16 cellular contexts compared by ENCODE assay signal in genomic region chr13:73303858-73304257, GRCh38.
DNase-seq lines count a peak whose midpoint lies in the region; ATAC-seq and TF ChIP-seq lines count a peak whose summit lies in the region.
"Had no signal": no experiment of that assay in that cellular context is flagged by ENCODE, and none has a peak within 500 bp of the region (broad histone marks: within the 10 kb centered on the region; RNA-seq: fewer than 3 reads in every experiment).

No MANE protein-coding gene starts in this region.

- H3K36me3 Mint-ChIP-seq in H9 (ENCODE audit: insufficient read depth in 1 of 3, low read depth in 3 of 3) = peaks cover 0 to 5% (median 0%) of the 10 kb centered on the region in 3 experiments; a peak in 1 of 7 replicates
- H3K36me3 Mint-ChIP-seq in activated T-helper 1 cell treated with anti-CD3 and anti-CD28 coated beads, Interleukin-12 subunit alpha, Interleukin-12 subunit beta, Interleukin-2, Interleukin-4 antibody, amounts not matched to agents 30 ng/mL and 10 ng/mL and 1 ng/mL, durations not matched to agents 14 hours and 24 hours and 36 hours (ENCODE audit: low read depth) = no peaks in the 10 kb centered on the region
- H3K36me3 Mint-ChIP-seq: CD8-positive, alpha-beta memory T cell; natural killer cell treated with Interleukin-12 subunit alpha and Interleukin-12 subunit beta and Interleukin-15 and Interleukin-18, amount 100 ng/mL, for 72 hours; stimulated activated naive B cell treated with anti-CD40 and anti-IgM and Interleukin-4, amounts not matched to agents 10 μg/mL and 1 μg/mL and 100 μg/mL, for 72 hours had no signal

- H2BK20ac ChIP-seq in H9 (ENCODE audit: low read depth, low read length, poor library complexity, severe bottlenecking) = no peak overlapping the region

- H2AFZ ChIP-seq in H9 (ENCODE audit: low read length) = no peak overlapping the region

- peaks cover 4 to 5% of the 10 kb centered on the region in 2 experiments; a peak in 2 of 4 replicates for H3K4me1 Mint-ChIP-seq in H9
- no peaks in the 10 kb centered on the region for H3K4me1 Mint-ChIP-seq in activated T-helper 1 cell treated with anti-CD3 and anti-CD28 coated beads, Interleukin-12 subunit alpha, Interleukin-12 subunit beta, Interleukin-2, Interleukin-4 antibody, amounts not matched to agents 30 ng/mL and 10 ng/mL and 1 ng/mL, durations not matched to agents 14 hours and 24 hours and 36 hours (ENCODE audit: low read depth)
- H3K4me1 Mint-ChIP-seq: CD8-positive, alpha-beta memory T cell; stimulated activated naive B cell treated with anti-CD40 and anti-IgM and Interleukin-4, amounts not matched to agents 10 μg/mL and 1 μg/mL and 100 μg/mL, for 72 hours had no signal

- H3K27me3 ChIP-seq in H9 (ENCODE audit: insufficient read depth, low read length) = no peaks in the 10 kb centered on the region

- no peak overlapping the region for H3K14ac ChIP-seq in H9 (ENCODE audit: insufficient read depth, low read length)

- no peak overlapping the region for H3K18ac ChIP-seq in H9 (ENCODE audit: insufficient read length, low read depth, low read length)

- H2BK12ac ChIP-seq in H9 (ENCODE audit: insufficient read length, low read depth, low read length) = no peak overlapping the region

- no peak overlapping the region for H3K4me3 Mint-ChIP-seq in H9
- no peak overlapping the region for H3K4me3 Mint-ChIP-seq in activated T-helper 1 cell treated with anti-CD3 and anti-CD28 coated beads, Interleukin-12 subunit alpha, Interleukin-12 subunit beta, Interleukin-2, Interleukin-4 antibody, amounts not matched to agents 30 ng/mL and 10 ng/mL and 1 ng/mL, durations not matched to agents 14 hours and 24 hours and 36 hours
- H3K4me3 Mint-ChIP-seq: CD8-positive, alpha-beta memory T cell; natural killer cell treated with Interleukin-12 subunit alpha and Interleukin-12 subunit beta and Interleukin-15 and Interleukin-18, amount 100 ng/mL, for 72 hours; stimulated activated naive B cell treated with anti-CD40 and anti-IgM and Interleukin-4, amounts not matched to agents 10 μg/mL and 1 μg/mL and 100 μg/mL, for 72 hours had no signal

- H3K79me1 ChIP-seq in H9 (ENCODE audit: insufficient read depth, low read depth, low read length, poor library complexity, severe bottlenecking) = no peaks in the 10 kb centered on the region

- no peak overlapping the region; a peak in 1 of 7 replicates for H3K27ac Mint-ChIP-seq in H9
- H3K27ac Mint-ChIP-seq in activated T-helper 1 cell treated with anti-CD3 and anti-CD28 coated beads, Interleukin-12 subunit alpha, Interleukin-12 subunit beta, Interleukin-2, Interleukin-4 antibody, amounts not matched to agents 30 ng/mL and 10 ng/mL and 1 ng/mL, durations not matched to agents 14 hours and 24 hours and 36 hours = no peak overlapping the region
- H3K27ac Mint-ChIP-seq: CD8-positive, alpha-beta memory T cell; natural killer cell treated with Interleukin-12 subunit alpha and Interleukin-12 subunit beta and Interleukin-15 and Interleukin-18, amount 100 ng/mL, for 72 hours; stimulated activated naive B cell treated with anti-CD40 and anti-IgM and Interleukin-4, amounts not matched to agents 10 μg/mL and 1 μg/mL and 100 μg/mL, for 72 hours had no signal

- H2BK120ac ChIP-seq in H9 (ENCODE audit: low read depth, low read length, poor library complexity, severe bottlenecking) = no peak overlapping the region

- H3K9me3 Mint-ChIP-seq in H9 = peaks cover 0 to 5% of the 10 kb centered on the region in 2 experiments; a peak in 1 of 5 replicates
- no peaks in the 10 kb centered on the region for H3K9me3 Mint-ChIP-seq in activated T-helper 1 cell treated with anti-CD3 and anti-CD28 coated beads, Interleukin-12 subunit alpha, Interleukin-12 subunit beta, Interleukin-2, Interleukin-4 antibody, amounts not matched to agents 30 ng/mL and 10 ng/mL and 1 ng/mL, durations not matched to agents 14 hours and 24 hours and 36 hours
- H3K9me3 Mint-ChIP-seq: CD8-positive, alpha-beta memory T cell; natural killer cell treated with Interleukin-12 subunit alpha and Interleukin-12 subunit beta and Interleukin-15 and Interleukin-18, amount 100 ng/mL, for 72 hours had no signal

- in situ Hi-C loops in Caki2 (cut with HindIII; ENCODE audit: low pct_unique_long_range_greater_than_20kb, low sequenced_read_pairs) = no loop called here

- intact Hi-C loops in activated T-helper 1 cell treated with anti-CD3 and anti-CD28 coated beads, Interleukin-12 subunit alpha, Interleukin-12 subunit beta, Interleukin-2, Interleukin-4 antibody, amounts not matched to agents 30 ng/mL and 10 ng/mL and 1 ng/mL, durations not matched to agents 14 hours and 24 hours and 36 hours (cut with micrococcal nuclease) = no loop called here

- no peak overlapping the region for H3K4ac ChIP-seq in H9 (ENCODE audit: low read depth, low read length)

- H3T11ph ChIP-seq in H9 (ENCODE audit: low read length) = no peak overlapping the region

- no peak overlapping the region for H3K4me2 ChIP-seq in H9 (ENCODE audit: insufficient read depth, insufficient read length, low read length)
- H3K4me2 ChIP-seq: KMS-11 had no signal

- TF ChIP-seq CTCF in H9 (conservative IDR thresholded peaks at IDR 0.05) = no peak

- ATAC-seq in HG03025 (IDR thresholded peaks at IDR 0.05; ENCODE audit: low FRiP score, unreplicated experiment) = no peak
- ATAC-seq: sciatic nerve; stimulated activated naive B cell treated with anti-CD40 and anti-IgM and Interleukin-4, amounts not matched to agents 10 μg/mL and 1 μg/mL and 100 μg/mL, for 72 hours had no signal

- H4K8ac ChIP-seq in H9 (replicated peaks; ENCODE audit: insufficient read length, low read depth, low read length) = no peak overlapping the region

- H3K27me3 Mint-ChIP-seq in H9 (ENCODE audit: low read depth) = no peaks in the 10 kb centered on the region
- peaks cover 6% of the 10 kb centered on the region for H3K27me3 Mint-ChIP-seq in activated T-helper 1 cell treated with anti-CD3 and anti-CD28 coated beads, Interleukin-12 subunit alpha, Interleukin-12 subunit beta, Interleukin-2, Interleukin-4 antibody, amounts not matched to agents 30 ng/mL and 10 ng/mL and 1 ng/mL, durations not matched to agents 14 hours and 24 hours and 36 hours (ENCODE audit: insufficient read depth)
- H3K27me3 Mint-ChIP-seq: stimulated activated naive B cell treated with anti-CD40 and anti-IgM and Interleukin-4, amounts not matched to agents 10 μg/mL and 1 μg/mL and 100 μg/mL, for 72 hours had no signal

- no peak overlapping the region for H2BK15ac ChIP-seq in H9 (ENCODE audit: low read depth, low read length)

- DNase-seq in Caki2 (ENCODE audit: low read depth) (peak; percentile 69), H9 (peak; percentile 29), kidney tubule cell (ENCODE audit: low spot score) (peak; percentile 98), C1 segment of cervical spinal cord (lab: John Stamatoyannopoulos, UW) (no peak), COLO668 (lab: John Stamatoyannopoulos, UW; ENCODE audit: unreplicated experiment) (no peak)
- peak; percentile 6 for DNase-seq in activated T-helper 9 cell treated with anti-CD3 and anti-CD28 coated beads, Interleukin-2, amount 50 U/mL, for 16 hours (ENCODE audit: low read depth)
- no peak for DNase-seq in activated T-helper 1 cell treated with anti-CD3 and anti-CD28 coated beads, Interleukin-12 subunit alpha, Interleukin-12 subunit beta, Interleukin-2, Interleukin-4 antibody, amounts not matched to agents 30 ng/mL and 10 ng/mL and 1 ng/mL, durations not matched to agents 14 hours and 24 hours and 36 hours (ENCODE audit: low spot score)
- DNase-seq: CD8-positive, alpha-beta memory T cell; cortex of kidney; stimulated activated naive B cell treated with anti-CD40 and anti-IgM and Interleukin-4, amounts not matched to agents 10 μg/mL and 1 μg/mL and 100 μg/mL, for 72 hours; T1000 had no signal

- no peaks in the 10 kb centered on the region for H3K4me1 ChIP-seq in H9 (ENCODE audit: insufficient read depth, low read length)
- H3K4me1 ChIP-seq: HAP-1 had no signal

- WGBS in H9 (ENCODE audit: extremely low coverage, insufficient read length, low lambda C conversion rate) = no CpG with 5 or more reads among the region's 6 CpGs

- no peak overlapping the region for H3K56ac ChIP-seq in H9 (ENCODE audit: insufficient read length, low read depth, low read length)

- H3K23me2 ChIP-seq in H9 (ENCODE audit: insufficient read length, low read depth, low read length, poor library complexity, severe bottlenecking) = no peaks in the 10 kb centered on the region

- no peaks in the 10 kb centered on the region for H4K20me1 ChIP-seq in H9 (ENCODE audit: control insufficient read depth, insufficient read depth, insufficient read length)

- H3K9me3 ChIP-seq in H9 (ENCODE audit: control insufficient read depth, low read depth, low read length) = no peaks in the 10 kb centered on the region
- H3K9me3 ChIP-seq: HAP-1 had no signal

- no peaks in the 10 kb centered on the region for H3K79me2 ChIP-seq in H9 (ENCODE audit: insufficient read depth, low read length)

- no peak overlapping the region for H3K23ac ChIP-seq in H9 (ENCODE audit: insufficient read length, low read depth, low read length)

- no peak overlapping the region for H3K27ac ChIP-seq in H9 (ENCODE audit: insufficient read length, low read depth, low read length)
- H3K27ac ChIP-seq: KMS-11 had no signal

- H4K91ac ChIP-seq in H9 (ENCODE audit: insufficient read length, low read depth, low read length) = no peak overlapping the region

- H2AK5ac ChIP-seq in H9 (ENCODE audit: insufficient read length, low read length) = no peak overlapping the region

- H3K9ac ChIP-seq in H9 (ENCODE audit: extremely low read depth, insufficient read length, low read length) = no peak overlapping the region
- H3K9ac ChIP-seq: KMS-11 had no signal

- H2BK5ac ChIP-seq in H9 (ENCODE audit: insufficient read length, low read length) = no peak overlapping the region

- no peak overlapping the region for H4K5ac ChIP-seq in H9 (ENCODE audit: insufficient read length, low read depth, low read length)

Comparison
In these comparisons a context has a peak if more than half of its experiments do, and no peak if none do; other contexts are left out.
1. DNase-seq: peak in Caki2 (single experiment), H9 (single experiment), activated T-helper 9 cell treated with anti-CD3 and anti-CD28 coated beads, Interleukin-2, amount 50 U/mL, for 16 hours (single experiment) and kidney tubule cell (single experiment); none in C1 segment of cervical spinal cord (0 of 14), activated T-helper 1 cell treated with anti-CD3 and anti-CD28 coated beads, Interleukin-12 subunit alpha, Interleukin-12 subunit beta, Interleukin-2, Interleukin-4 antibody, amounts not matched to agents 30 ng/mL and 10 ng/mL and 1 ng/mL, durations not matched to agents 14 hours and 24 hours and 36 hours (single experiment) and COLO668 (single experiment).